Comparison of ENCODE assay signal across 1 cellular context in genomic region chr1:45552309-45552708, GRCh38.
TF ChIP-seq lines count a peak whose summit lies in the region.

No MANE protein-coding gene starts in this region.

TF ChIP-seq in HepG2, 621 proteins besides CTCF, POLR2A, EP300 and RAD21:
- no peak for TF ChIP-seq ELF4 (CRISPR knock-in tag; IDR thresholded peaks at IDR 0.05; ENCODE audit: borderline replicate concordance)
- TF ChIP-seq SPEN (CRISPR knock-in tag; IDR thresholded peaks at IDR 0.05; ENCODE audit: low read depth): no peak
- TF ChIP-seq MTA1 (CRISPR knock-in tag; IDR thresholded peaks at IDR 0.05; ENCODE audit: borderline replicate concordance): no peak
- no peak for TF ChIP-seq RARG (CRISPR knock-in tag; IDR thresholded peaks at IDR 0.05; ENCODE audit: low read depth)
- no peak for TF ChIP-seq FOXM1 (CRISPR knock-in tag; IDR thresholded peaks at IDR 0.05)
- TF ChIP-seq RAD51 (IDR thresholded peaks at IDR 0.05; ENCODE audit: borderline replicate concordance): no peak
- TF ChIP-seq ZNF530 (CRISPR knock-in tag; IDR thresholded peaks at IDR 0.05; ENCODE audit: low read depth): no peak
- no peak for TF ChIP-seq PHF21A (CRISPR knock-in tag; IDR thresholded peaks at IDR 0.05)
- TF ChIP-seq ZNF17 (CRISPR knock-in tag; IDR thresholded peaks at IDR 0.05): no peak
- no peak for TF ChIP-seq CBFB (CRISPR knock-in tag; IDR thresholded peaks at IDR 0.05)
- TF ChIP-seq BHLHE40 (IDR thresholded peaks at IDR 0.05; ENCODE audit: low read length): no peak
- TF ChIP-seq, protein P1, sequence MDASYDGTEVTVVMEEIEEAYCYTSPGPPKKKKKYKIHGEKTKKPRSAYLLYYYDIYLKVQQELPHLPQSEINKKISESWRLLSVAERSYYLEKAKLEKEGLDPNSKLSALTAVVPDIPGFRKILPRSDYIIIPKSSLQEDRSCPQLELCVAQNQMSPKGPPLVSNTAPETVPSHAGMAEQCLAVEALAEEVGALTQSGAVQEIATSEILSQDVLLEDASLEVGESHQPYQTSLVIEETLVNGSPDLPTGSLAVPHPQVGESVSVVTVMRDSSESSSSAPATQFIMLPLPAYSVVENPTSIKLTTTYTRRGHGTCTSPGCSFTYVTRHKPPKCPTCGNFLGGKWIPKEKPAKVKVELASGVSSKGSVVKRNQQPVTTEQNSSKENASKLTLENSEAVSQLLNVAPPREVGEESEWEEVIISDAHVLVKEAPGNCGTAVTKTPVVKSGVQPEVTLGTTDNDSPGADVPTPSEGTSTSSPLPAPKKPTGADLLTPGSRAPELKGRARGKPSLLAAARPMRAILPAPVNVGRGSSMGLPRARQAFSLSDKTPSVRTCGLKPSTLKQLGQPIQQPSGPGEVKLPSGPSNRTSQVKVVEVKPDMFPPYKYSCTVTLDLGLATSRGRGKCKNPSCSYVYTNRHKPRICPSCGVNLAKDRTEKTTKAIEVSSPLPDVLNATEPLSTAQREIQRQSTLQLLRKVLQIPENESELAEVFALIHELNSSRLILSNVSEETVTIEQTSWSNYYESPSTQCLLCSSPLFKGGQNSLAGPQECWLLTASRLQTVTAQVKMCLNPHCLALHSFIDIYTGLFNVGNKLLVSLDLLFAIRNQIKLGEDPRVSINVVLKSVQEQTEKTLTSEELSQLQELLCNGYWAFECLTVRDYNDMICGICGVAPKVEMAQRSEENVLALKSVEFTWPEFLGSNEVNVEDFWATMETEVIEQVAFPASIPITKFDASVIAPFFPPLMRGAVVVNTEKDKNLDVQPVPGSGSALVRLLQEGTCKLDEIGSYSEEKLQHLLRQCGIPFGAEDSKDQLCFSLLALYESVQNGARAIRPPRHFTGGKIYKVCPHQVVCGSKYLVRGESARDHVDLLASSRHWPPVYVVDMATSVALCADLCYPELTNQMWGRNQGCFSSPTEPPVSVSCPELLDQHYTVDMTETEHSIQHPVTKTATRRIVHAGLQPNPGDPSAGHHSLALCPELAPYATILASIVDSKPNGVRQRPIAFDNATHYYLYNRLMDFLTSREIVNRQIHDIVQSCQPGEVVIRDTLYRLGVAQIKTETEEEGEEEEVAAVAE (CRISPR knock-in tag; IDR thresholded peaks at IDR 0.05; ENCODE audit: borderline replicate concordance): no peak
- TF ChIP-seq HIVEP1 (CRISPR knock-in tag; IDR thresholded peaks at IDR 0.05): no peak
- TF ChIP-seq FOXK2 (IDR thresholded peaks at IDR 0.05): no peak
- TF ChIP-seq TBX3 (IDR thresholded peaks at IDR 0.05; ENCODE audit: borderline replicate concordance): no peak
- no peak for TF ChIP-seq MBD4 (IDR thresholded peaks at IDR 0.05; ENCODE audit: borderline replicate concordance, low read length)
TF ChIP-seq in HepG2: peak in this region for 0.
